ENCODE assay signal across 1 cellular context in genomic region chr14:75268638-75269550, GRCh38.
TF ChIP-seq lines count a peak whose summit lies in the region.

No MANE protein-coding gene starts in this region.

TF ChIP-seq in K562, 482 proteins besides CTCF, POLR2A, EP300 and RAD21:
- TF ChIP-seq RBM34 (IDR thresholded peaks at IDR 0.05; ENCODE audit: borderline replicate concordance, insufficient read depth, low read length): no peak
- TF ChIP-seq ZNF592 (IDR thresholded peaks at IDR 0.05): no peak
- TF ChIP-seq ZNF384 (IDR thresholded peaks at IDR 0.05; ENCODE audit: low read depth, low read length): peak; percentile 37; the same call in 1 of the 2 replicates
